Comparison of ENCODE assay signal across 8 cellular contexts in genomic region chr10:80498833-80499671, GRCh38.
DNase-seq lines count a peak whose midpoint lies in the region; ATAC-seq and TF ChIP-seq lines count a peak whose summit lies in the region.

No MANE protein-coding gene starts in this region.

- peaks cover 27% of the 10 kb centered on the region for H3K36me3 ChIP-seq in WERI-Rb-1

- ATAC-seq in HG03520 (IDR thresholded peaks at IDR 0.05; ENCODE audit: unreplicated experiment) (no peak), HG03457 (IDR thresholded peaks at IDR 0.05; ENCODE audit: unreplicated experiment) (no peak)

- no peak overlapping the region for H3K4me3 ChIP-seq in WERI-Rb-1 (ENCODE audit: low read depth, low read length)

- TF ChIP-seq CTCF in WERI-Rb-1 (IDR thresholded peaks at IDR 0.05; ENCODE audit: low read depth, low read length): no peak

- no peaks in the 10 kb centered on the region for H3K27me3 ChIP-seq in WERI-Rb-1 (ENCODE audit: insufficient read depth, low read depth, severe bottlenecking)

- no peaks in the 10 kb centered on the region for H3K9me3 ChIP-seq in WERI-Rb-1 (ENCODE audit: severe bottlenecking)

- peak overlapping the region; percentile 58 for H3K27ac ChIP-seq in WERI-Rb-1

- DNase-seq in AG20443 (ENCODE audit: low spot score) (peak; percentile 97), HPDE6-E6E7 (ENCODE audit: extremely low spot score) (peak; percentile 85), WERI-Rb-1 (peak; percentile 46), cerebellar cortex (ENCODE audit: low spot score) (peak; percentile 7), left kidney (ENCODE audit: low read depth, low spot score) (peak; percentile 65)
- DNase-seq in stimulated activated CD4-positive, alpha-beta T cell treated with anti-CD3 and anti-CD28 coated beads, Interleukin-1b, Interleukin-23, amount 100 ng/mL, for 48 hours: peak; percentile 83

Comparison
In these comparisons a context has a peak if more than half of its experiments do, and no peak if none do; other contexts are left out.
1. DNase-seq: peak in every context shown above with its lines; median percentile 97 in AG20443; 85 in HPDE6-E6E7; 83 in stimulated activated CD4-positive, alpha-beta T cell treated with anti-CD3 and anti-CD28 coated beads, Interleukin-1b, Interleukin-23, amount 100 ng/mL, for 48 hours; 65 in left kidney; 46 in WERI-Rb-1; 7 in cerebellar cortex.